Comparison of ENCODE assay signal across 8 cellular contexts in genomic region chr3:29281265-29282228, GRCh38. TPM values are rescaled to one million over a fixed set of nuclear protein-coding genes. Genes with fewer than 3 reads are reported as not detected.
DNase-seq lines count a peak whose midpoint lies in the region; ATAC-seq and TF ChIP-seq lines count a peak whose summit lies in the region.

No MANE protein-coding gene starts in this region.

- peak overlapping the region; percentile 95 for H3K9ac ChIP-seq in mammary epithelial cell (ENCODE audit: insufficient read depth, low read length)

- TF ChIP-seq POLR2A in suprapubic skin (IDR thresholded peaks at IDR 0.05): no peak

- H3K4me3 ChIP-seq in mammary epithelial cell (replicated peaks in 1 of 3; ENCODE audit: insufficient read depth in 1 of 3, low read depth in 2 of 3, low read length in 3 of 3): peak overlapping the region; percentile 59 to 76 (median 69)
- peak overlapping the region; percentile 58 for H3K4me3 ChIP-seq in suprapubic skin

- TF ChIP-seq CTCF in mammary epithelial cell (conservative IDR thresholded peaks at IDR 0.05 in 1 of 2, IDR thresholded peaks at IDR 0.05 in 1 of 2; ENCODE audit: extremely low read depth in 1 of 2, insufficient read depth in 1 of 2, low read depth in 1 of 2, low read length in 2 of 2) (no peak), suprapubic skin (IDR thresholded peaks at IDR 0.05) (no peak)

- peak; percentile 56 for ATAC-seq in GM21528 (IDR thresholded peaks at IDR 0.05; ENCODE audit: low FRiP score, unreplicated experiment)
- peak; percentile 20 for ATAC-seq in left lobe of liver
- ATAC-seq in HG02763 (IDR thresholded peaks at IDR 0.05; ENCODE audit: unreplicated experiment): no peak

- intact Hi-C loops in mammary epithelial cell (cut with micrococcal nuclease): loop anchor here (1.0 to 10.0 kb wide), 9 partner anchors 95 to 614 kb away; no protein-coding TSS in a partner anchor

- peak overlapping the region; percentile 65 for H2AFZ ChIP-seq in mammary epithelial cell (ENCODE audit: low read depth, low read length)

- in situ Hi-C loops in mammary epithelial cell (cut with MboI; ENCODE audit: low sequenced_read_pairs in 2 of 2): loop anchor here (5.0 to 25.0 kb wide), 5 partner anchors 181 to 481 kb away; no protein-coding TSS in a partner anchor

- no peaks in the 10 kb centered on the region for H3K36me3 ChIP-seq in mammary epithelial cell (ENCODE audit: insufficient read depth, low read length)
- no peaks in the 10 kb centered on the region for H3K36me3 ChIP-seq in suprapubic skin

- H3K27ac ChIP-seq in mammary epithelial cell (ENCODE audit: insufficient read depth, low read depth, low read length) (peak overlapping the region; percentile 93), suprapubic skin (peak overlapping the region; percentile 87)

- H3K9me3 ChIP-seq in mammary epithelial cell (replicated peaks; ENCODE audit: insufficient read depth, low read length): no peaks in the 10 kb centered on the region
- H3K9me3 ChIP-seq in suprapubic skin: no peaks in the 10 kb centered on the region

- peak overlapping the region; percentile 78 for H3K4me2 ChIP-seq in mammary epithelial cell (ENCODE audit: insufficient read depth, low read depth, low read length)

- DNase-seq in GM03348 (ENCODE audit: low spot score): peak; percentile 20
- peak; percentile 2 to 4 for DNase-seq in Kasumi-1 (lab: John Stamatoyannopoulos, UW)
- DNase-seq in mammary epithelial cell: peak; percentile 65
- no peak for DNase-seq in left lobe of liver (ENCODE audit: low spot score)
- DNase-seq in suprapubic skin (ENCODE audit: low spot score in 2 of 2): no peak
- DNase-seq in NCI-H1092 (lab: John Stamatoyannopoulos, UW): no peak

- H4K20me1 ChIP-seq in mammary epithelial cell (ENCODE audit: insufficient read depth, low read length): no peaks in the 10 kb centered on the region

- no peak for TF ChIP-seq EP300 in suprapubic skin (IDR thresholded peaks at IDR 0.05)

- TSS peak; percentile 54 for BruUV-seq in mammary epithelial cell (replicated peaks; lab: Mats Ljungman, UMichigan)

- H3K27me3 ChIP-seq in mammary epithelial cell (ENCODE audit: insufficient read depth, low read length) (no peaks in the 10 kb centered on the region), suprapubic skin (no peaks in the 10 kb centered on the region)

- dilution Hi-C loops in mammary epithelial cell (cut with HindIII; ENCODE audit: low sequenced_read_pairs): no loop called here

- H3K79me2 ChIP-seq in mammary epithelial cell (ENCODE audit: insufficient read depth, low read length): peaks cover 52% of the 10 kb centered on the region

- 3% methylated on average over 20 of the region's 21 CpGs for WGBS in mammary epithelial cell (ENCODE audit: low coverage, missing lambda C conversion rate)
- WGBS in suprapubic skin: 3% methylated on average over 21 of the region's 21 CpGs

- CTCF ChIA-PET in mammary epithelial cell (lab: Charles Lee; ENCODE audit: low non-redundant PET): interaction anchor here (0.5 to 0.8 kb wide), 9 partner anchors 50 to 476 kb away, joined by 3 to 27 read pairs (median 5); no protein-coding TSS in a partner anchor

- H3K4me1 ChIP-seq in mammary epithelial cell (ENCODE audit: insufficient read depth, low read length) (peaks cover 4% of the 10 kb centered on the region), suprapubic skin (peaks cover 17% of the 10 kb centered on the region)

RNA-seq across cellular contexts. Expression of gene RBMS3, which starts 0.7 kb away (rescaled TPM):
- 10 to 100 TPM; 31.5 to 51.5 TPM for total RNA-seq in mammary epithelial cell
- polyA plus RNA-seq in mammary epithelial cell: 6.6 TPM
- 27.4 TPM for polyA minus RNA-seq in mammary epithelial cell
- 9.6 TPM for total RNA-seq in left lobe of liver
- 10 to 100 TPM in 2 of 4 donors, 1 to 10 TPM in 2; 7.7 to 23.4 (median 11.9) TPM for total RNA-seq in suprapubic skin

Comparison
In these comparisons a context has a peak if more than half of its experiments do, and no peak if none do; other contexts are left out.
1. DNase-seq: peak in GM03348 (single experiment), Kasumi-1 (2 of 2) and mammary epithelial cell (single experiment); none in left lobe of liver (single experiment), suprapubic skin (0 of 2) and NCI-H1092 (single experiment).